18 cellular contexts compared by ENCODE assay signal in the genomic region with DNA sequence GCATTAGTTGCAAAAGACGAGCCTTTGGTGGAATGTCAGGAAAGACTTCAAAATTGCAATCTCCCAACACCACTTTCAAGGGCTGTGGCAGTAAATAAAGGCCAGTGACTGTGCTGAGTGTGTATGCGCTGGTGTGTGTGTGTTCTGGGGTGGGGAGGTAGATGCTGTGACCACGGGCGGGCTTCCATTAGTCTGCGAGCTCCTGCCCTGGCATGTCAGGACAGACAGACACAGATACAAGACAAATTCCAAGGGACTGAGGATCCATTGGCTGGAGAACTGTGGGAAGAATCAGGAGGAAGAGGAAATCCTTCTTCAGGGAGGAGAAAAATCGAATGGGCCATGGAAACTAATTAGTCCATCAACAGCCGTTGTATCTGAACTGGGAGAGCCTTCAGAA.
"Had no signal": no experiment of that assay in that cellular context is flagged by ENCODE, and none has a peak within 500 bp of the region (broad histone marks: within the 10 kb centered on the region; RNA-seq: fewer than 3 reads in every experiment).

No MANE protein-coding gene starts in this region.

- H3K4me3 Mint-ChIP-seq: naive thymus-derived CD4-positive, alpha-beta T cell; stimulated activated naive B cell treated with anti-CD40 and anti-IgM and Interleukin-4, amounts not matched to agents 10 μg/mL and 1 μg/mL and 100 μg/mL, for 72 hours; stimulated activated naive CD8-positive, alpha-beta T cell treated with anti-CD3 and anti-CD28 coated beads, Interleukin-15, amount 100 ng/mL, for 72 hours had no signal

- DNase-seq: caudate nucleus; colonic mucosa; dermis blood vessel endothelial cell; heart right ventricle; hypothalamus; islet precursor cell; left ventricle myocardium superior; naive thymus-derived CD4-positive, alpha-beta T cell; stimulated activated CD4-positive, alpha-beta T cell treated with anti-CD3 and anti-CD28 coated beads, Interleukin-4, amount 100 ng/mL, for 4 hours; stimulated activated naive B cell treated with anti-CD40 and anti-IgM and Interleukin-4, amounts not matched to agents 10 μg/mL and 1 μg/mL and 100 μg/mL, for 72 hours; stimulated activated naive CD8-positive, alpha-beta T cell treated with anti-CD3 and anti-CD28 coated beads, Interleukin-15, amount 100 ng/mL, for 72 hours; transverse colon had no signal

- H3K4me3 ChIP-seq: colonic mucosa, heart right ventricle, lung, right atrium auricular region, smooth muscle cell, thoracic aorta, transverse colon had no signal

- H3K27ac ChIP-seq: colonic mucosa, heart right ventricle, neutrophil, right atrium auricular region, thoracic aorta, transverse colon had no signal

- H3K36me3 Mint-ChIP-seq: naive thymus-derived CD4-positive, alpha-beta T cell; stimulated activated naive B cell treated with anti-CD40 and anti-IgM and Interleukin-4, amounts not matched to agents 10 μg/mL and 1 μg/mL and 100 μg/mL, for 72 hours had no signal

- ATAC-seq: heart right ventricle; left cardiac atrium; left ventricle myocardium superior; naive thymus-derived CD4-positive, alpha-beta T cell; stimulated activated naive B cell treated with anti-CD40 and anti-IgM and Interleukin-4, amounts not matched to agents 10 μg/mL and 1 μg/mL and 100 μg/mL, for 72 hours had no signal

- H3K4me1 ChIP-seq: colonic mucosa, transverse colon had no signal

- H3K27me3 ChIP-seq: colonic mucosa, right atrium auricular region, transverse colon had no signal

- H3K9me3 ChIP-seq: colonic mucosa, heart right ventricle, neutrophil, right atrium auricular region, thoracic aorta, transverse colon had no signal

- H3K36me3 ChIP-seq: colonic mucosa, neutrophil, right atrium auricular region, thoracic aorta, transverse colon had no signal

- H3K9me3 Mint-ChIP-seq: naive thymus-derived CD4-positive, alpha-beta T cell; stimulated activated naive B cell treated with anti-CD40 and anti-IgM and Interleukin-4, amounts not matched to agents 10 μg/mL and 1 μg/mL and 100 μg/mL, for 72 hours; stimulated activated naive CD8-positive, alpha-beta T cell treated with anti-CD3 and anti-CD28 coated beads, Interleukin-15, amount 100 ng/mL, for 72 hours had no signal

- H3K27ac Mint-ChIP-seq: naive thymus-derived CD4-positive, alpha-beta T cell; stimulated activated naive B cell treated with anti-CD40 and anti-IgM and Interleukin-4, amounts not matched to agents 10 μg/mL and 1 μg/mL and 100 μg/mL, for 72 hours had no signal

- H3K4me1 Mint-ChIP-seq: naive thymus-derived CD4-positive, alpha-beta T cell; stimulated activated naive B cell treated with anti-CD40 and anti-IgM and Interleukin-4, amounts not matched to agents 10 μg/mL and 1 μg/mL and 100 μg/mL, for 72 hours; stimulated activated naive CD8-positive, alpha-beta T cell treated with anti-CD3 and anti-CD28 coated beads, Interleukin-15, amount 100 ng/mL, for 72 hours had no signal
